In genomic region chr6:56243518-56244070, GRCh38 we compare ENCODE assay signal across 14 cellular contexts. TPM values are rescaled to one million over a fixed set of nuclear protein-coding genes. Genes with fewer than 3 reads are reported as not detected.
DNase-seq lines count a peak whose midpoint lies in the region; ATAC-seq and TF ChIP-seq lines count a peak whose summit lies in the region.
"Had no signal": no experiment of that assay in that cellular context is flagged by ENCODE, and none has a peak within 500 bp of the region (broad histone marks: within the 10 kb centered on the region; RNA-seq: fewer than 3 reads in every experiment).

No MANE protein-coding gene starts in this region.

- H3K4me3 Mint-ChIP-seq in stimulated activated naive CD8-positive, alpha-beta T cell treated with anti-CD3 and anti-CD28 coated beads, Interleukin-15, amount 100 ng/mL, for 72 hours, result no peak overlapping the region
- H3K4me3 Mint-ChIP-seq: activated T-cell treated with anti-CD3 and anti-CD28 coated beads, Interleukin-2, amount 50 U/mL, for 72 hours; IgD-negative memory B cell had no signal

- TF ChIP-seq CTCF in uterus (IDR thresholded peaks at IDR 0.05) (no peak), foreskin fibroblast (IDR thresholded peaks at IDR 0.05; ENCODE audit: low read depth, low read length) (no peak), left ventricle myocardium inferior (IDR thresholded peaks at IDR 0.05; ENCODE audit: borderline replicate concordance) (no peak)

- H3K4me1 ChIP-seq in uterus (peaks cover 0 to 6% of the 10 kb centered on the region in 2 donors), left ventricle myocardium inferior (peaks cover 42% of the 10 kb centered on the region)
- H3K4me1 ChIP-seq: breast epithelium had no signal

- H3K4me3 ChIP-seq in uterus (no peak overlapping the region), foreskin fibroblast (ENCODE audit: low read depth in 1 of 2, low read length in 2 of 2) (no peak overlapping the region), left ventricle myocardium inferior (no peak overlapping the region)
- H3K4me3 ChIP-seq: breast epithelium had no signal

- peaks cover 15% of the 10 kb centered on the region for H3K27me3 Mint-ChIP-seq in stimulated activated naive CD8-positive, alpha-beta T cell treated with anti-CD3 and anti-CD28 coated beads, Interleukin-15, amount 100 ng/mL, for 72 hours
- H3K27me3 Mint-ChIP-seq: IgD-negative memory B cell had no signal

- peaks cover 0 to 8% of the 10 kb centered on the region in 2 donors for H3K9me3 Mint-ChIP-seq in stimulated activated naive CD8-positive, alpha-beta T cell treated with anti-CD3 and anti-CD28 coated beads, Interleukin-15, amount 100 ng/mL, for 72 hours
- H3K9me3 Mint-ChIP-seq: activated T-cell treated with anti-CD3 and anti-CD28 coated beads, Interleukin-2, amount 50 U/mL, for 72 hours had no signal

- no peaks in the 10 kb centered on the region for H3K36me3 ChIP-seq in uterus
- no peaks in the 10 kb centered on the region for H3K36me3 ChIP-seq in left ventricle myocardium inferior
- H3K36me3 ChIP-seq: breast epithelium had no signal

- peak overlapping the region; percentile 29 to 79 for H3K27ac ChIP-seq in uterus
- H3K27ac ChIP-seq in left ventricle myocardium inferior (replicated peaks), result no peak overlapping the region
- H3K27ac ChIP-seq: breast epithelium had no signal

- intact Hi-C loops in uterus (cut with DNase I; ENCODE audit: low total_unique reads), result no loop called here
- intact Hi-C loops in left ventricle myocardium inferior (cut with micrococcal nuclease), result no loop called here

- ATAC-seq in GM19395 (IDR thresholded peaks at IDR 0.05; ENCODE audit: unreplicated experiment) (peak; percentile 61), HG03025 (IDR thresholded peaks at IDR 0.05; ENCODE audit: low FRiP score, unreplicated experiment) (peak; percentile 85)
- ATAC-seq in stimulated activated naive CD8-positive, alpha-beta T cell treated with anti-CD3 and anti-CD28 coated beads, Interleukin-15, amount 100 ng/mL, for 72 hours, result no peak
- ATAC-seq: activated T-cell treated with anti-CD3 and anti-CD28 coated beads, Interleukin-2, amount 50 U/mL, for 72 hours had no signal

- H3K27me3 ChIP-seq in uterus (no peaks in the 10 kb centered on the region), left ventricle myocardium inferior (ENCODE audit: low read depth) (peaks cover 14% of the 10 kb centered on the region)
- H3K27me3 ChIP-seq: breast epithelium had no signal

- H3K9me3 ChIP-seq in uterus (no peaks in the 10 kb centered on the region), left ventricle myocardium inferior (replicated peaks) (no peaks in the 10 kb centered on the region)
- H3K9me3 ChIP-seq: breast epithelium had no signal

- no peak overlapping the region for H3K27ac Mint-ChIP-seq in stimulated activated naive CD8-positive, alpha-beta T cell treated with anti-CD3 and anti-CD28 coated beads, Interleukin-15, amount 100 ng/mL, for 72 hours
- H3K27ac Mint-ChIP-seq: activated T-cell treated with anti-CD3 and anti-CD28 coated beads, Interleukin-2, amount 50 U/mL, for 72 hours; IgD-negative memory B cell had no signal

- no peaks in the 10 kb centered on the region for H3K4me1 Mint-ChIP-seq in stimulated activated naive CD8-positive, alpha-beta T cell treated with anti-CD3 and anti-CD28 coated beads, Interleukin-15, amount 100 ng/mL, for 72 hours

- TF ChIP-seq POLR2A in uterus (IDR thresholded peaks at IDR 0.05), result no peak

- DNase-seq in OCI-M1 (lab: John Stamatoyannopoulos, UW) (peak; percentile 62), uterus (no peak), foreskin fibroblast (no peak), left ventricle myocardium inferior (no peak)
- DNase-seq in stimulated activated naive CD8-positive, alpha-beta T cell treated with anti-CD3 and anti-CD28 coated beads, Interleukin-15, amount 100 ng/mL, for 72 hours, result no peak
- DNase-seq: activated CD4-positive, CD25-positive, alpha-beta regulatory T cell treated with anti-CD3 and anti-CD28 coated beads, Interleukin-2, amount 50 U/mL, for 72 hours; activated T-cell treated with anti-CD3 and anti-CD28 coated beads, Interleukin-2, amount 50 U/mL, for 72 hours; DMS153; erythroblast; SHP77 treated with DMSO at 0.1 percent for 48 hours had no signal

RNA-seq across cellular contexts. Expression of gene COL21A1, which starts 3.8 kb away (rescaled TPM):
- 100 to 1,000 TPM in 1 of 4 donors, 10 to 100 TPM in 1, 1 to 10 TPM in 2; 2.4 to 135 (median 18.4) TPM for total RNA-seq in uterus
- 54.3 TPM for total RNA-seq in left ventricle myocardium inferior
- total RNA-seq: activated T-cell treated with anti-CD3 and anti-CD28 coated beads, Interleukin-2, amount 50 U/mL, for 72 hours had no signal
